ENCODE assay signal across 12 cellular contexts in the genomic region with DNA sequence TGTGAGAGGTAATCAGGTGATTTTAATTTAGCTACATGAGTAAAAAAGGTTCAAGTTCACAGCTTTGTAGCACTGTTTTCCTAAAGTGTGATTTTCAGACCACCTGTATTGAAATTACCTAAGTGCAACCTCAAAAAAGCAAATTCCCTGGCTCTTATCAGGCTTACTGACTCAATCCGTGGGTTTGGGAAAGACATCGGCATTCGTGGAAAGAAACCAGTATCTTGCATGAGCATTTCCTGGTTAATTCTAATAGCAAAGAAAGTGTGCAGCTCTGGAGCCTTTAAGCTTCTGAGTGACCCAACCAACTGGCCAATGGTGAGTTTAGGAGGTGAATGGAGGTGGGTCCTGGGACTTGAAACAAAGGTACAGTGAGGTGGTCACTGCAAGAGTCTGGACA.
DNase-seq lines count a peak whose midpoint lies in the region; ATAC-seq and TF ChIP-seq lines count a peak whose summit lies in the region.
"Had no signal": no experiment of that assay in that cellular context is flagged by ENCODE, and none has a peak within 500 bp of the region (broad histone marks: within the 10 kb centered on the region; RNA-seq: fewer than 3 reads in every experiment).

No MANE protein-coding gene starts in this region.

- peak in 2 of 3 experiments; percentile 42 to 55 for DNase-seq in NCI-H1417 (lab: John Stamatoyannopoulos, UW)
- DNase-seq in NCI-H1417 treated with DMSO at 0.1 percent for 48 hours (lab: John Stamatoyannopoulos, UW) = no peak
- peak; percentile 1 for DNase-seq in fibroblast of pulmonary artery (ENCODE audit: low read depth)
- DNase-seq in stomach = no peak
- DNase-seq in stimulated activated CD4-positive, alpha-beta T cell treated with anti-CD3 and anti-CD28 coated beads, Interleukin-12 subunit alpha, Interleukin-12 subunit beta, amount 100 ng/mL, for 4 hours = no peak
- no peak for DNase-seq in stimulated activated naive CD8-positive, alpha-beta T cell treated with anti-CD3 and anti-CD28 coated beads, Interleukin-15, Interleukin-2, amounts not matched to agents 100 U/mL and 50 U/mL, for 24 hours
- DNase-seq: Caco-2; CD8-positive, alpha-beta memory T cell had no signal

- ATAC-seq in activated T-helper 17 cell treated with anti-CD3 and anti-CD28 coated beads, Interleukin-2, amount 50 U/mL, for 72 hours (replicated peaks) = no peak
- ATAC-seq in stimulated activated naive CD8-positive, alpha-beta T cell treated with anti-CD3 and anti-CD28 coated beads, Interleukin-15, Interleukin-2, amounts not matched to agents 100 U/mL and 50 U/mL, for 24 hours = no peak

- H3K4me1 ChIP-seq in stomach = peaks cover 0 to 9% (median 0%) of the 10 kb centered on the region in 4 donors

- H3K27ac ChIP-seq in VCaP = peak overlapping the region; percentile 26
- H3K27ac ChIP-seq in stomach = peak overlapping the region in 4 of 5 donors; percentile 27 to 56 (median 32)
- H3K27ac ChIP-seq: 22Rv1, HL-60 had no signal

- H3K4me1 Mint-ChIP-seq in activated T-helper 17 cell treated with anti-CD3 and anti-CD28 coated beads, Interleukin-2, amount 50 U/mL, for 72 hours = no peaks in the 10 kb centered on the region
- H3K4me1 Mint-ChIP-seq: CD8-positive, alpha-beta memory T cell had no signal

- H3K27me3 ChIP-seq in stomach = no peaks in the 10 kb centered on the region

- no peak overlapping the region for H3K4me3 ChIP-seq in fibroblast of pulmonary artery (replicated peaks; ENCODE audit: low read depth, low read length)
- H3K4me3 ChIP-seq in stomach = no peak overlapping the region

- H3K27me3 Mint-ChIP-seq in activated T-helper 17 cell treated with anti-CD3 and anti-CD28 coated beads, Interleukin-2, amount 50 U/mL, for 72 hours = no peaks in the 10 kb centered on the region
- H3K27me3 Mint-ChIP-seq: CD8-positive, alpha-beta memory T cell had no signal

- intact Hi-C loops in stomach (cut with DNase I; ENCODE audit: low total_unique reads) = no loop called here

- whole genome bisulfite sequencing in stomach, 5 donors = 33 to 76% (median 69%) methylated on average over 3 of the region's 3 CpGs

- peaks cover 0 to 14% (median 2%) of the 10 kb centered on the region in 4 donors for H3K36me3 ChIP-seq in stomach

- H3K9me3 ChIP-seq in stomach = peaks cover 0 to 11% (median 6%) of the 10 kb centered on the region in 4 donors

- H3K4me3 Mint-ChIP-seq in activated T-helper 17 cell treated with anti-CD3 and anti-CD28 coated beads, Interleukin-2, amount 50 U/mL, for 72 hours = no peak overlapping the region
- H3K4me3 Mint-ChIP-seq: CD8-positive, alpha-beta memory T cell had no signal

- no peak for TF ChIP-seq EP300 in stomach (IDR thresholded peaks at IDR 0.05)

- no peak for TF ChIP-seq POLR2A in stomach (IDR thresholded peaks at IDR 0.05)

- no peak overlapping the region for H3K27ac Mint-ChIP-seq in activated T-helper 17 cell treated with anti-CD3 and anti-CD28 coated beads, Interleukin-2, amount 50 U/mL, for 72 hours
- H3K27ac Mint-ChIP-seq: CD8-positive, alpha-beta memory T cell had no signal

- peaks cover 45% of the 10 kb centered on the region for H3K36me3 Mint-ChIP-seq in activated T-helper 17 cell treated with anti-CD3 and anti-CD28 coated beads, Interleukin-2, amount 50 U/mL, for 72 hours (ENCODE audit: low read depth)

- no peaks in the 10 kb centered on the region for H3K9me3 Mint-ChIP-seq in activated T-helper 17 cell treated with anti-CD3 and anti-CD28 coated beads, Interleukin-2, amount 50 U/mL, for 72 hours

- no peak for TF ChIP-seq CTCF in VCaP (conservative IDR thresholded peaks at IDR 0.05)
- no peak for TF ChIP-seq CTCF in fibroblast of pulmonary artery (IDR thresholded peaks at IDR 0.05; ENCODE audit: low read length, missing control alignments)
- TF ChIP-seq CTCF in stomach (IDR thresholded peaks at IDR 0.05) = no peak

Comparison
In these comparisons a context has a peak if more than half of its experiments do, and no peak if none do; other contexts are left out.
1. DNase-seq: peak in NCI-H1417 (2 of 3) and fibroblast of pulmonary artery (single experiment); none in NCI-H1417 treated with DMSO at 0.1 percent for 48 hours (single experiment), stomach (single experiment), stimulated activated CD4-positive, alpha-beta T cell treated with anti-CD3 and anti-CD28 coated beads, Interleukin-12 subunit alpha, Interleukin-12 subunit beta, amount 100 ng/mL, for 4 hours (single experiment) and stimulated activated naive CD8-positive, alpha-beta T cell treated with anti-CD3 and anti-CD28 coated beads, Interleukin-15, Interleukin-2, amounts not matched to agents 100 U/mL and 50 U/mL, for 24 hours (single experiment).